ENCODE assay signal across 17 cellular contexts in the genomic region with DNA sequence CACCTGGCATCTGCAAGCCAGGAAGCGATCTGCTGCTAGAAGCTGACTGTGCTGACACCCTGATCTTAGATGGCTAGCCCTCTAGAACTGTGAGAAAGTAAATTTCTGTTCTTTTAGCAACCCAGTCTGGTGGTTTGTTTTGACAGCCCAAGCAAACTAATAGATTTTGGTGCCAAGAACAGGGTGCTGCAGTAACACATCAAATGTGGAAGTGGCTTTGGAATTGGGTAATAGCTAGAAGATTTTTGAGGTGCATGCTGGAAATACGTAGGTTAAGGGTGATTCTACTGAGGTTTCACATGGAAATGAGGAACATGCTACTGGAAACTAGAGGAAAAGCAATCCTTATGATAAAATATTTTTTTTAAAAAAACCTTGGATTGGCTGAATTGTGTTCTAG.
"Had no signal": no experiment of that assay in that cellular context is flagged by ENCODE, and none has a peak within 500 bp of the region (broad histone marks: within the 10 kb centered on the region; RNA-seq: fewer than 3 reads in every experiment).

No MANE protein-coding gene starts in this region.

- DNase-seq: cortex of kidney; effector memory CD8-positive, alpha-beta T cell; erythroblast; esophagus squamous epithelium; foreskin melanocyte; mesenchymal stem cell; mucosa of descending colon; naive B cell; right lobe of liver; small intestine; stimulated activated CD4-positive, alpha-beta T cell treated with anti-CD3 and anti-CD28 coated beads, Interleukin-15, amount 100 ng/mL, for 24 hours; stimulated activated CD4-positive, alpha-beta T cell treated with anti-CD3 and anti-CD28 coated beads, Interleukin-2, amount 100 ng/mL, for 48 hours; stimulated activated naive B cell treated with anti-CD40 and anti-IgM and Interleukin-4, amounts not matched to agents 10 μg/mL and 1 μg/mL and 100 μg/mL, for 72 hours; stimulated activated naive CD8-positive, alpha-beta T cell treated with anti-CD3 and anti-CD28 coated beads, Interleukin-15, amount 100 ng/mL, for 72 hours; transverse colon had no signal

- ATAC-seq: effector memory CD8-positive, alpha-beta T cell; left lobe of liver; mucosa of descending colon; natural killer cell treated with Interleukin-12 subunit alpha and Interleukin-12 subunit beta and Interleukin-15 and Interleukin-18, amount 100 ng/mL, for 72 hours; right lobe of liver; stimulated activated naive B cell treated with anti-CD40 and anti-IgM and Interleukin-4, amounts not matched to agents 10 μg/mL and 1 μg/mL and 100 μg/mL, for 72 hours; stimulated activated naive CD8-positive, alpha-beta T cell treated with anti-CD3 and anti-CD28 coated beads, Interleukin-15, amount 100 ng/mL, for 72 hours had no signal
